Comparison of ENCODE assay signal across 8 cellular contexts in the genomic region with DNA sequence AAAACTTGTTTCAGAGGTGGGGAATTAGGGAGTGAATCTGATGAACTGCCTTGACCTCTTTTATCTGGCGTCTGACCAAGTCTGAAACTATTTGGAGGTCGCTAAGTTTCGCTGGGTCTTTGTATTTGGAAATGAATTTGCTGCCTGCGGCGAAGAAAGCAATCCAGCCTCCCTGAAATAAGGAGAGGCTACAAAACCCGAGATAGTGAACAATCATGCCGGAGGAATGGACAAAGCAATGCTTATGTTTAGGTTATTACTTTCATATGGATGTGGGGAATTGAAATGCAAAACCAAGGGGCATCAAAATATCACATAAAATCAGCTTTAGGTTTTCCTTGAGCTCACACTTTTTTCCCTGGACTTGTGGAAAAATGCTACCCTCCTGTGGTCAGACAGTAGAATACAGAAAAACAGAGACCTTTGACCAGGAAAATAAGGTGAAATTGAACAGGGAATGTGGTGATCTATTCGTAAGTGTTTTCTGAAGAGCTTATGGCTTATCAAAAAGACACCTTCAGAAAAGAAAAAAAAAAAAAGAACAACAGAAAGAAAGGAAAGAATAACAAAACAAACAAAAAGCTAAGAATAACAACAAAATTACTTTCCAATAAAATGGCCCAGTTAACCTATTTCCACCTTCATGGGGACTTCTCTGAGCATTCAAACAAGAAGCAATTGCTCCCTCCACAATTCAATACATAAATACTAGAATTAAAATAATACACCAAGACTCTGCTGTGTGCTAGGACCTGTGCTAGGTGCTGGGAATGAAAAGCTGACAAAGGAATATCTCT.
DNase-seq lines count a peak whose midpoint lies in the region; ATAC-seq and TF ChIP-seq lines count a peak whose summit lies in the region.

No MANE protein-coding gene starts in this region.

- no peak for DNase-seq in AG09309 (ENCODE audit: low read depth)
- DNase-seq in NCI-H82 treated with DMSO at 0.1 percent for 48 hours (lab: John Stamatoyannopoulos, UW; ENCODE audit: unreplicated experiment): peak; percentile 20
- DNase-seq in dorsolateral prefrontal cortex: no peak
- DNase-seq in activated CD4-positive, alpha-beta T cell treated with anti-CD3 and anti-CD28 coated beads for 4 hours: no peak

- H3K27ac ChIP-seq in HEK293 (ENCODE audit: extremely low read depth, low read depth, low read length) (no peak overlapping the region), dorsolateral prefrontal cortex (no peak overlapping the region), neural cell (ENCODE audit: low read length) (no peak overlapping the region)

- H3K9me2 ChIP-seq in neural cell (ENCODE audit: insufficient read depth, low read length): no peaks in the 10 kb centered on the region

- TF ChIP-seq EP300 in neural cell (conservative IDR thresholded peaks at IDR 0.05; ENCODE audit: poor library complexity, severe bottlenecking): no peak

- no peaks in the 10 kb centered on the region for H3F3A ChIP-seq in neural cell (ENCODE audit: insufficient read depth, low read length, poor library complexity, severe bottlenecking)

- ATAC-seq in HG03139 (IDR thresholded peaks at IDR 0.05; ENCODE audit: unreplicated experiment) (no peak), GM21367 (IDR thresholded peaks at IDR 0.05; ENCODE audit: unreplicated experiment) (no peak)

- TF ChIP-seq CTCF in AG09309 (IDR thresholded peaks at IDR 0.05; ENCODE audit: control insufficient read depth, insufficient read depth, low read depth, low read length, missing control alignments) (peak; percentile 60), HEK293 (tag by site-specific recombination; IDR thresholded peaks at IDR 0.05) (peak; percentile 49; the same call in 1 of the 2 replicates), dorsolateral prefrontal cortex (IDR thresholded peaks at IDR 0.05 in 54 of 56, conservative IDR thresholded peaks at IDR 0.05 in 2 of 56; ENCODE audit: low read depth in 1 of 56, partially characterized antibody in 56 of 56) (peak; percentile 26 to 83 (median 68)), neural cell (IDR thresholded peaks at IDR 0.05; ENCODE audit: poor library complexity, severe bottlenecking) (peak; percentile 90)

- no peaks in the 10 kb centered on the region for H4K20me1 ChIP-seq in neural cell (ENCODE audit: insufficient read depth)

- peak; percentile 96 for TF ChIP-seq RAD21 in neural cell (conservative IDR thresholded peaks at IDR 0.05)

- CTCF ChIA-PET in HEK293 (lab: Yijun Ruan, JAX): interaction anchor here (0.6 to 5.8 kb wide), 57 partner anchors 8 to 1057 kb away, joined by 3 to 32 read pairs (median 4); no protein-coding TSS in a partner anchor

- no peak overlapping the region for H2AFZ ChIP-seq in neural cell (ENCODE audit: low read depth, low read length)

- peak overlapping the region; percentile 27 for H3K4me2 ChIP-seq in neural cell (ENCODE audit: low read length)

- H3K27me3 ChIP-seq in dorsolateral prefrontal cortex (no peaks in the 10 kb centered on the region), neural cell (ENCODE audit: insufficient read depth, low read depth, low read length) (no peaks in the 10 kb centered on the region)

- H3K9me3 ChIP-seq in HEK293 (ENCODE audit: control insufficient read depth, insufficient read depth, low read depth, low read length) (no peaks in the 10 kb centered on the region), neural cell (ENCODE audit: low read length) (no peaks in the 10 kb centered on the region)

- intact Hi-C loops in dorsolateral prefrontal cortex (cut with DNase I): loop anchor here (2.0 to 10.0 kb wide), 3 partner anchors 126 to 354 kb away; no protein-coding TSS in a partner anchor

- no peak overlapping the region for H3K4me3 ChIP-seq in AG09309 (ENCODE audit: control insufficient read depth, low read depth, low read length)
- no peak overlapping the region for H3K4me3 ChIP-seq in HEK293 (ENCODE audit: low read depth, low read length)
- peak overlapping the region in 7 of 59 donors; percentile 0 to 34 (median 10) for H3K4me3 ChIP-seq in dorsolateral prefrontal cortex
- H3K4me3 ChIP-seq in neural cell (ENCODE audit: low read length): no peak overlapping the region

- H3K36me3 ChIP-seq in HEK293 (ENCODE audit: control insufficient read depth in 2 of 2, insufficient read depth in 1 of 2, low read length in 2 of 2): no peaks in the 10 kb centered on the region
- no peaks in the 10 kb centered on the region for H3K36me3 ChIP-seq in neural cell (ENCODE audit: insufficient read depth, low read length)

- H3K9ac ChIP-seq in neural cell (ENCODE audit: low read length): no peak overlapping the region

- no peaks in the 10 kb centered on the region for H3K4me1 ChIP-seq in HEK293 (ENCODE audit: control insufficient read depth, insufficient read depth, low read length)

- POLR2A ChIA-PET in HEK293 (lab: Yijun Ruan, JAX): interaction anchor here (0.8 kb wide), 1 partner anchor 124 kb away, joined by 6 read pairs; no protein-coding TSS in a partner anchor

- H3K79me2 ChIP-seq in neural cell (replicated peaks; ENCODE audit: insufficient read depth, low read length): no peaks in the 10 kb centered on the region

TF ChIP-seq in HEK293, 187 proteins besides CTCF, POLR2A, EP300 and RAD21:
- TF ChIP-seq GLI2 (tag by site-specific recombination; IDR thresholded peaks at IDR 0.05; ENCODE audit: borderline replicate concordance, low read depth) (no peak), ZNF335 (tag by site-specific recombination; conservative IDR thresholded peaks at IDR 0.05) (0 out of 2 replicates have a peak, but pooled peaks have one; percentile 23), PRDM1 (tag by site-specific recombination; IDR thresholded peaks at IDR 0.05) (peak; percentile 49; the same call in 1 of the 2 replicates), KLF7 (tag by site-specific recombination; IDR thresholded peaks at IDR 0.05; ENCODE audit: borderline replicate concordance) (no peak), ZFP3 (tag by site-specific recombination; IDR thresholded peaks at IDR 0.05; ENCODE audit: low read depth) (no peak), KLF8 (tag by site-specific recombination; IDR thresholded peaks at IDR 0.05) (no peak), ZNF266 (tag by site-specific recombination; IDR thresholded peaks at IDR 0.05; ENCODE audit: low read depth) (no peak), ZNF654 (tag by site-specific recombination; IDR thresholded peaks at IDR 0.05; ENCODE audit: low read depth) (peak; percentile 81), ZNF660 (tag by site-specific recombination; IDR thresholded peaks at IDR 0.05) (peak; percentile 66; the same call in 1 of the 2 replicates), ZNF747 (tag by site-specific recombination; IDR thresholded peaks at IDR 0.05) (no peak), ZNF391 (tag by site-specific recombination; IDR thresholded peaks at IDR 0.05; ENCODE audit: borderline replicate concordance, low read depth) (no peak)

TF ChIP-seq in neural cell, 6 proteins besides CTCF, POLR2A, EP300 and RAD21:
- TF ChIP-seq EZH2 (IDR thresholded peaks at IDR 0.05; ENCODE audit: borderline replicate concordance, insufficient read depth, low read length, poor library complexity, severe bottlenecking) (no peak), TAF1 (IDR thresholded peaks at IDR 0.05; ENCODE audit: low read depth) (no peak), MXI1 (conservative IDR thresholded peaks at IDR 0.05; ENCODE audit: poor library complexity, severe bottlenecking) (no peak), POLR2AphosphoS5 (IDR thresholded peaks at IDR 0.05) (no peak), SMC3 (conservative IDR thresholded peaks at IDR 0.05; ENCODE audit: poor library complexity) (peak; percentile 92)
- TF ChIP-seq, protein P1, sequence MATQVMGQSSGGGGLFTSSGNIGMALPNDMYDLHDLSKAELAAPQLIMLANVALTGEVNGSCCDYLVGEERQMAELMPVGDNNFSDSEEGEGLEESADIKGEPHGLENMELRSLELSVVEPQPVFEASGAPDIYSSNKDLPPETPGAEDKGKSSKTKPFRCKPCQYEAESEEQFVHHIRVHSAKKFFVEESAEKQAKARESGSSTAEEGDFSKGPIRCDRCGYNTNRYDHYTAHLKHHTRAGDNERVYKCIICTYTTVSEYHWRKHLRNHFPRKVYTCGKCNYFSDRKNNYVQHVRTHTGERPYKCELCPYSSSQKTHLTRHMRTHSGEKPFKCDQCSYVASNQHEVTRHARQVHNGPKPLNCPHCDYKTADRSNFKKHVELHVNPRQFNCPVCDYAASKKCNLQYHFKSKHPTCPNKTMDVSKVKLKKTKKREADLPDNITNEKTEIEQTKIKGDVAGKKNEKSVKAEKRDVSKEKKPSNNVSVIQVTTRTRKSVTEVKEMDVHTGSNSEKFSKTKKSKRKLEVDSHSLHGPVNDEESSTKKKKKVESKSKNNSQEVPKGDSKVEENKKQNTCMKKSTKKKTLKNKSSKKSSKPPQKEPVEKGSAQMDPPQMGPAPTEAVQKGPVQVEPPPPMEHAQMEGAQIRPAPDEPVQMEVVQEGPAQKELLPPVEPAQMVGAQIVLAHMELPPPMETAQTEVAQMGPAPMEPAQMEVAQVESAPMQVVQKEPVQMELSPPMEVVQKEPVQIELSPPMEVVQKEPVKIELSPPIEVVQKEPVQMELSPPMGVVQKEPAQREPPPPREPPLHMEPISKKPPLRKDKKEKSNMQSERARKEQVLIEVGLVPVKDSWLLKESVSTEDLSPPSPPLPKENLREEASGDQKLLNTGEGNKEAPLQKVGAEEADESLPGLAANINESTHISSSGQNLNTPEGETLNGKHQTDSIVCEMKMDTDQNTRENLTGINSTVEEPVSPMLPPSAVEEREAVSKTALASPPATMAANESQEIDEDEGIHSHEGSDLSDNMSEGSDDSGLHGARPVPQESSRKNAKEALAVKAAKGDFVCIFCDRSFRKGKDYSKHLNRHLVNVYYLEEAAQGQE (IDR thresholded peaks at IDR 0.05; ENCODE audit: borderline replicate concordance): no peak
